ENCODE assay signal across 1 cellular context in the genomic region with DNA sequence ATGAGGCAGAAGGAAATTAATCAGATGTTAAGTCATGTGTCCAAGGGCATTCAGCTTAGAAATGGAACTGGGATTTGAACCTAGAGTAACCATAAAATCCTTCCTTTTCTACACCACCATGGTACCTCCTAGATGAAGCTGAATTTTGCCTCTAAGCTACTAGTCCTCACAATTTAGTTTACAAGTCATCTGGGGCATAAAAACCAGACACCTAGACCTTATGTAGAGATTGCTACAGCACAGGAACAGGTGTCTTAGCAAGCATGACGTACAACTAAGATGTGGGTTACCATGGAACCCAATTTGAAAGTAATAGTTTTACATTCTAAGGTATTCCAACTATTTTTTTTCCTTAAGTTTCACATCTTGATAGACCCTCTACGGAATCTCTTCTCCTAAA.
TF ChIP-seq lines count a peak whose summit lies in the region.

No MANE protein-coding gene starts in this region.

TF ChIP-seq in K562, 482 proteins besides CTCF, POLR2A, EP300 and RAD21:
- TF ChIP-seq POLR2G (IDR thresholded peaks at IDR 0.05; ENCODE audit: low read depth, low read length) (0 out of 2 replicates have a peak, but pooled peaks have one; percentile 29), ZNF311 (CRISPR knock-in tag; IDR thresholded peaks at IDR 0.05) (no peak), TAF15 (IDR thresholded peaks at IDR 0.05; ENCODE audit: low read depth, low read length) (no peak), ZNF57 (CRISPR knock-in tag; IDR thresholded peaks at IDR 0.05) (no peak), ATF7 (IDR thresholded peaks at IDR 0.05) (no peak), POLR2AphosphoS5 (IDR thresholded peaks at IDR 0.05; ENCODE audit: control insufficient read depth, insufficient read depth, low read depth, low read length) (peak; percentile 50; the same call in 1 of the 2 replicates)
- TF ChIP-seq, protein P1, sequence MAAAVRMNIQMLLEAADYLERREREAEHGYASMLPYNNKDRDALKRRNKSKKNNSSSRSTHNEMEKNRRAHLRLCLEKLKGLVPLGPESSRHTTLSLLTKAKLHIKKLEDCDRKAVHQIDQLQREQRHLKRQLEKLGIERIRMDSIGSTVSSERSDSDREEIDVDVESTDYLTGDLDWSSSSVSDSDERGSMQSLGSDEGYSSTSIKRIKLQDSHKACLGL (CRISPR knock-in tag; IDR thresholded peaks at IDR 0.05; ENCODE audit: borderline replicate concordance, poor library complexity, severe bottlenecking), result no peak
- TF ChIP-seq, protein P2, sequence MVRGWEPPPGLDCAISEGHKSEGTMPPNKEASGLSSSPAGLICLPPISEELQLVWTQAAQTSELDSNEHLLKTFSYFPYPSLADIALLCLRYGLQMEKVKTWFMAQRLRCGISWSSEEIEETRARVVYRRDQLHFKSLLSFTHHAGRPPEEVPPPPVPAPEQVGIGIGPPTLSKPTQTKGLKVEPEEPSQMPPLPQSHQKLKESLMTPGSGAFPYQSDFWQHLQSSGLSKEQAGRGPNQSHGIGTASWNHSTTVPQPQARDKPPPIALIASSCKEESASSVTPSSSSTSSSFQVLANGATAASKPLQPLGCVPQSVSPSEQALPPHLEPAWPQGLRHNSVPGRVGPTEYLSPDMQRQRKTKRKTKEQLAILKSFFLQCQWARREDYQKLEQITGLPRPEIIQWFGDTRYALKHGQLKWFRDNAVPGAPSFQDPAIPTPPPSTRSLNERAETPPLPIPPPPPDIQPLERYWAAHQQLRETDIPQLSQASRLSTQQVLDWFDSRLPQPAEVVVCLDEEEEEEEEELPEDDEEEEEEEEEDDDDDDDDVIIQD (CRISPR knock-in tag; IDR thresholded peaks at IDR 0.05), result no peak
- TF ChIP-seq, protein P3, sequence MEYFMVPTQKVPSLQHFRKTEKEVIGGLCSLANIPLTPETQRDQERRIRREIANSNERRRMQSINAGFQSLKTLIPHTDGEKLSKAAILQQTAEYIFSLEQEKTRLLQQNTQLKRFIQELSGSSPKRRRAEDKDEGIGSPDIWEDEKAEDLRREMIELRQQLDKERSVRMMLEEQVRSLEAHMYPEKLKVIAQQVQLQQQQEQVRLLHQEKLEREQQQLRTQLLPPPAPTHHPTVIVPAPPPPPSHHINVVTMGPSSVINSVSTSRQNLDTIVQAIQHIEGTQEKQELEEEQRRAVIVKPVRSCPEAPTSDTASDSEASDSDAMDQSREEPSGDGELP (CRISPR knock-in tag; IDR thresholded peaks at IDR 0.05; ENCODE audit: borderline replicate concordance), result no peak
